ENCODE assay signal across 1 cellular context in the genomic region with DNA sequence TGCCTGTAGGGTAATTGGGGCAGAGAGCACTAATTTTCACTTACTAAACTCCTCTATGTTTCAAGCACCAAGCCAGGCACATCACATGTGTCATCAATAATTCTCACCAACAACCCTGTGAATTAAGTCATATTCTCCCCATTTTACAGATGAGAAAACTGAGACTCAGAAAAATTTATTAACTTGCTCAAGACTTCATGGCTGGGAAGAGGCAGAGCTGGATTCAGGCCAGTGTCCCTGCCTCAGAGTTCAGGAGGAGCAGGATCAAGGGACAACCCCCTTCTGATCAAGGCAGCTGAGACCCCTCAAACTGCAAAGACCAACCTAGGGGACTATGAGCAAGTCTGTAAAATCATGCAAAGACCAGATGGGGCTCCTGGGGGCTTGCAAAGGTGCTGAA.
A peak's percentile ranks its signal among the peaks of the same experiment; 100 is the strongest.
TF ChIP-seq lines count a peak whose summit lies in the region.

No MANE protein-coding gene starts in this region.

TF ChIP-seq in H1, 55 proteins besides CTCF, POLR2A, EP300 and RAD21:
- TF ChIP-seq CHD1 (IDR thresholded peaks at IDR 0.05; ENCODE audit: low read depth, low read length) (no peak), KDM1A (IDR thresholded peaks at IDR 0.05; ENCODE audit: borderline replicate concordance, low read length) (0 out of 2 replicates have a peak, but pooled peaks have one; percentile 56)
